11 cellular contexts compared by ENCODE assay signal in genomic region chr9:81665514-81665838, GRCh38. TPM values are rescaled to one million over a fixed set of nuclear protein-coding genes. Genes with fewer than 3 reads are reported as not detected.
DNase-seq lines count a peak whose midpoint lies in the region; ATAC-seq and TF ChIP-seq lines count a peak whose summit lies in the region.
"Had no signal": no experiment of that assay in that cellular context is flagged by ENCODE, and none has a peak within 500 bp of the region (broad histone marks: within the 10 kb centered on the region; RNA-seq: fewer than 3 reads in every experiment).

No MANE protein-coding gene starts in this region.

- H3K9me3 ChIP-seq in HAP-1 (no peaks in the 10 kb centered on the region), sigmoid colon (no peaks in the 10 kb centered on the region)
- H3K9me3 ChIP-seq: neutrophil had no signal

- no peak for TF ChIP-seq POLR2A in sigmoid colon (IDR thresholded peaks at IDR 0.05)

- H3K4me3 ChIP-seq in HAP-1: no peak overlapping the region
- peak overlapping the region in 1 of 4 donors; percentile 0 for H3K4me3 ChIP-seq in sigmoid colon
- H3K4me3 ChIP-seq: K562 had no signal

- ATAC-seq in HG03469 (IDR thresholded peaks at IDR 0.05; ENCODE audit: unreplicated experiment): no peak
- ATAC-seq: K562 had no signal

- WGBS in sigmoid colon, 2 donors: 36 to 69% methylated on average over 5 of the region's 5 CpGs

- in situ Hi-C loops in HAP-1 (cut with MboI; ENCODE audit: low sequenced_read_pairs): no loop called here

- H3K36me3 ChIP-seq in HAP-1 (replicated peaks): no peaks in the 10 kb centered on the region
- no peaks in the 10 kb centered on the region for H3K36me3 ChIP-seq in sigmoid colon
- H3K36me3 ChIP-seq: neutrophil had no signal

- intact Hi-C loops in sigmoid colon (cut with DNase I): no loop called here

- TF ChIP-seq CTCF in sigmoid colon (IDR thresholded peaks at IDR 0.05): no peak

- H3K4me1 ChIP-seq in HAP-1 (no peaks in the 10 kb centered on the region; the same call in 1 of the 2 replicates), sigmoid colon (peaks cover 0 to 61% (median 53%) of the 10 kb centered on the region in 4 donors)

- H3K27me3 ChIP-seq in HAP-1 (ENCODE audit: low read depth) (no peaks in the 10 kb centered on the region), sigmoid colon (no peaks in the 10 kb centered on the region)
- H3K27me3 ChIP-seq: neutrophil had no signal

- no peak for TF ChIP-seq EP300 in sigmoid colon (IDR thresholded peaks at IDR 0.05)

- peak overlapping the region; percentile 3 to 57 (median 46) for H3K27ac ChIP-seq in sigmoid colon
- H3K27ac ChIP-seq: neutrophil had no signal

- DNase-seq in HAP-1 (ENCODE audit: low spot score in 2 of 2) (peak; percentile 28 to 58), NCI-H2171 (lab: John Stamatoyannopoulos, UW) (peak; percentile 22), foreskin melanocyte (peak; percentile 74), sigmoid colon (no peak), hippocampal formation (lab: John Stamatoyannopoulos, UW) (no peak), NCI-H2029 treated with DMSO at 0.1 percent for 48 hours (lab: John Stamatoyannopoulos, UW) (no peak)
- DNase-seq: activated T-cell treated with anti-CD3 and anti-CD28 coated beads, Interleukin-2, amount 50 U/mL, for 24 hours; COR-L47 had no signal

RNA-seq across cellular contexts. Expression of gene TLE1, which starts 23.9 kb away (rescaled TPM):
- 10 to 100 TPM; 45.7 to 54.6 (median 50.6) TPM for total RNA-seq in sigmoid colon
- 10 to 100 TPM; 28.9 to 43.4 (median 30.0) TPM for polyA plus RNA-seq in sigmoid colon
- polyA plus RNA-seq: K562 had no signal

Comparison
In these comparisons a context has a peak if more than half of its experiments do, and no peak if none do; other contexts are left out.
1. DNase-seq: peak in HAP-1 (2 of 2), NCI-H2171 (single experiment) and foreskin melanocyte (single experiment); none in sigmoid colon (single experiment), hippocampal formation (0 of 2) and NCI-H2029 treated with DMSO at 0.1 percent for 48 hours (single experiment).